In genomic region chrX:14899607-14900006, GRCh38 we compare ENCODE assay signal across 8 cellular contexts. TPM values are rescaled to one million over a fixed set of nuclear protein-coding genes. Genes with fewer than 3 reads are reported as not detected.
A peak's percentile ranks its signal among the peaks of the same experiment; 100 is the strongest.
DNase-seq lines count a peak whose midpoint lies in the region; ATAC-seq and TF ChIP-seq lines count a peak whose summit lies in the region.

No MANE protein-coding gene starts in this region.

- peak overlapping the region; percentile 26 for H3K4me3 Mint-ChIP-seq in activated T-helper 1 cell treated with anti-CD3 and anti-CD28 coated beads, Interleukin-12 subunit alpha, Interleukin-12 subunit beta, Interleukin-2, Interleukin-4 antibody, amounts not matched to agents 30 ng/mL and 10 ng/mL and 1 ng/mL, durations not matched to agents 14 hours and 24 hours and 36 hours
- no peak overlapping the region for H3K4me3 Mint-ChIP-seq in naive B cell

- no peaks in the 10 kb centered on the region for H3K27me3 Mint-ChIP-seq in activated T-helper 1 cell treated with anti-CD3 and anti-CD28 coated beads, Interleukin-12 subunit alpha, Interleukin-12 subunit beta, Interleukin-2, Interleukin-4 antibody, amounts not matched to agents 30 ng/mL and 10 ng/mL and 1 ng/mL, durations not matched to agents 14 hours and 24 hours and 36 hours (ENCODE audit: insufficient read depth)
- no peaks in the 10 kb centered on the region for H3K27me3 Mint-ChIP-seq in naive B cell

- H3K36me3 Mint-ChIP-seq in activated T-helper 1 cell treated with anti-CD3 and anti-CD28 coated beads, Interleukin-12 subunit alpha, Interleukin-12 subunit beta, Interleukin-2, Interleukin-4 antibody, amounts not matched to agents 30 ng/mL and 10 ng/mL and 1 ng/mL, durations not matched to agents 14 hours and 24 hours and 36 hours (ENCODE audit: low read depth) = peaks cover 31% of the 10 kb centered on the region
- H3K36me3 Mint-ChIP-seq in naive B cell = peaks cover 10 to 18% of the 10 kb centered on the region in 2 donors

- no peak for TF ChIP-seq CTCF in GM13977 (IDR thresholded peaks at IDR 0.05; ENCODE audit: extremely low read depth, insufficient read depth, missing control alignments)

- H3K27ac Mint-ChIP-seq in activated T-helper 1 cell treated with anti-CD3 and anti-CD28 coated beads, Interleukin-12 subunit alpha, Interleukin-12 subunit beta, Interleukin-2, Interleukin-4 antibody, amounts not matched to agents 30 ng/mL and 10 ng/mL and 1 ng/mL, durations not matched to agents 14 hours and 24 hours and 36 hours = peak overlapping the region; percentile 77
- peak overlapping the region in 1 of 6 donors; percentile 60 for H3K27ac Mint-ChIP-seq in naive B cell

- in situ Hi-C loops in GM13977 (cut with MboI; ENCODE audit: low pct_unique_long_range_greater_than_20kb, low sequenced_read_pairs, unreplicated experiment) = no loop called here

- peak; percentile 0 for DNase-seq in activated T-helper 1 cell treated with anti-CD3 and anti-CD28 coated beads, Interleukin-12 subunit alpha, Interleukin-12 subunit beta, Interleukin-2, Interleukin-4 antibody, amounts not matched to agents 30 ng/mL and 10 ng/mL and 1 ng/mL, durations not matched to agents 14 hours and 24 hours and 36 hours (ENCODE audit: low spot score)
- no peak for DNase-seq in naive B cell
- no peak for DNase-seq in activated gamma-delta T cell (lab: John Stamatoyannopoulos, UW)
- DNase-seq in DMS153 treated with DMSO at 0.1 percent for 48 hours (lab: John Stamatoyannopoulos, UW; ENCODE audit: unreplicated experiment) = no peak
- no peak for DNase-seq in mucosa of gallbladder (ENCODE audit: low spot score)
- no peak for DNase-seq in GM13977 (ENCODE audit: low spot score)

- intact Hi-C loops in activated T-helper 1 cell treated with anti-CD3 and anti-CD28 coated beads, Interleukin-12 subunit alpha, Interleukin-12 subunit beta, Interleukin-2, Interleukin-4 antibody, amounts not matched to agents 30 ng/mL and 10 ng/mL and 1 ng/mL, durations not matched to agents 14 hours and 24 hours and 36 hours (cut with micrococcal nuclease) = loop anchor here (1.0 kb wide), 2 partner anchors 15 to 26 kb away; partner anchors contain the start of genes FANCB and MOSPD2

- H3K9me3 Mint-ChIP-seq in activated T-helper 1 cell treated with anti-CD3 and anti-CD28 coated beads, Interleukin-12 subunit alpha, Interleukin-12 subunit beta, Interleukin-2, Interleukin-4 antibody, amounts not matched to agents 30 ng/mL and 10 ng/mL and 1 ng/mL, durations not matched to agents 14 hours and 24 hours and 36 hours = peaks cover 4% of the 10 kb centered on the region
- peaks cover 0 to 12% (median 6%) of the 10 kb centered on the region in 7 donors for H3K9me3 Mint-ChIP-seq in naive B cell

- ATAC-seq in GM18873 (IDR thresholded peaks at IDR 0.05; ENCODE audit: low FRiP score, unreplicated experiment) = peak; percentile 97
- peak; percentile 60 for ATAC-seq in HG03103 (IDR thresholded peaks at IDR 0.05; ENCODE audit: low read depth, unreplicated experiment)
- peak; percentile 33 to 54 for ATAC-seq in naive B cell (ENCODE audit: low read depth in 2 of 2)

- no peaks in the 10 kb centered on the region for H3K4me1 Mint-ChIP-seq in activated T-helper 1 cell treated with anti-CD3 and anti-CD28 coated beads, Interleukin-12 subunit alpha, Interleukin-12 subunit beta, Interleukin-2, Interleukin-4 antibody, amounts not matched to agents 30 ng/mL and 10 ng/mL and 1 ng/mL, durations not matched to agents 14 hours and 24 hours and 36 hours (ENCODE audit: low read depth)
- H3K4me1 Mint-ChIP-seq in naive B cell = peaks cover 0 to 6% (median 5%) of the 10 kb centered on the region in 3 donors

RNA-seq across cellular contexts. Expression of gene MOSPD2, which starts 26.4 kb away (rescaled TPM):
- 14.3 and 15.1 TPM in 2 replicates for total RNA-seq in activated T-helper 1 cell treated with anti-CD3 and anti-CD28 coated beads, Interleukin-12 subunit alpha, Interleukin-12 subunit beta, Interleukin-2, Interleukin-4 antibody, amounts not matched to agents 30 ng/mL and 10 ng/mL and 1 ng/mL, durations not matched to agents 14 hours and 24 hours and 36 hours
- 10 to 100 TPM in 1 of 6 donors, 1 to 10 TPM in 5; 1.6 to 14.4 (median 6.8) TPM for polyA plus RNA-seq in naive B cell (ENCODE audit: low read depth in 6 of 6)
- 12.2 TPM for total RNA-seq in mucosa of gallbladder

RNA-seq across cellular contexts. Expression of gene FANCB, which starts 26.7 kb away (rescaled TPM):
- total RNA-seq in activated T-helper 1 cell treated with anti-CD3 and anti-CD28 coated beads, Interleukin-12 subunit alpha, Interleukin-12 subunit beta, Interleukin-2, Interleukin-4 antibody, amounts not matched to agents 30 ng/mL and 10 ng/mL and 1 ng/mL, durations not matched to agents 14 hours and 24 hours and 36 hours = 17.0 and 18.8 TPM in 2 replicates
- 10 to 100 TPM in 1 of 6 donors, 1 to 10 TPM in 5; 4.4 to 13.8 (median 7.6) TPM for polyA plus RNA-seq in naive B cell (ENCODE audit: low read depth in 6 of 6)
- 0.92 TPM for total RNA-seq in mucosa of gallbladder

Comparison
In these comparisons a context has a peak if more than half of its experiments do, and no peak if none do; other contexts are left out.
1. ATAC-seq: peak in every context shown above with its lines; median percentile 97 in GM18873; 60 in HG03103; 44 in naive B cell.